Comparison of ENCODE assay signal across 22 cellular contexts in the genomic region with DNA sequence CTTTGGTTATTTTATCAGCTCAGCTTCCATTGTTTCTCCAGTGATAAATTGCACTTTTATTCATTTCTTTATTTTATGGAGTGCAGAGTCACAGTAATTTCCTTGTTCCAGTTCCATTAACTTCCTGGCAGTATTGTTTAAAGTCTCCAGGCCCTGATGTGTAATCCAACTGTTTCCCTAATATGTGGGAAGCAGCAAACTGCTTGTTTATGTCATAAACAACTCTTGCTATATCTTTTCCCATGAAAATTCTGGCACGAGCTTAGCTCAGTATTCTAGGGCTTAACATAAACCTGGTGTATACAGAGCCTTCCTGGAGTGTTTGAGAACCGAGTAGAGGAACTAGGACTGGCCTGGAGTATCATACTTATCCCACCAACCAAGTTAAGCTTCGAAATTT.
"Had no signal": no experiment of that assay in that cellular context is flagged by ENCODE, and none has a peak within 500 bp of the region (broad histone marks: within the 10 kb centered on the region; RNA-seq: fewer than 3 reads in every experiment).

No MANE protein-coding gene starts in this region.

- H3K4me1 Mint-ChIP-seq: activated naive CD8-positive, alpha-beta T cell treated with anti-CD3 and anti-CD28 coated beads, Interleukin-2, amount 10 ng/mL, durations not matched to agents 7 days and 5 days; activated T-helper 17 cell treated with anti-CD3 and anti-CD28 coated beads, Interleukin-2, amount 50 U/mL, for 72 hours; naive thymus-derived CD4-positive, alpha-beta T cell; stimulated activated effector memory CD8-positive, alpha-beta T cell treated with anti-CD3 and anti-CD28 coated beads, Interleukin-12 subunit alpha, Interleukin-12 subunit beta, amount 100 ng/mL, for 72 hours; T-cell had no signal

- H3K9me3 Mint-ChIP-seq: activated CD8-positive, alpha-beta T cell treated with anti-CD3 and anti-CD28 coated beads for 36 hours; activated T-helper 17 cell treated with anti-CD3 and anti-CD28 coated beads, Interleukin-2, amount 50 U/mL, for 72 hours; stimulated activated effector memory CD8-positive, alpha-beta T cell treated with anti-CD3 and anti-CD28 coated beads, Interleukin-12 subunit alpha, Interleukin-12 subunit beta, amount 100 ng/mL, for 72 hours; T-cell had no signal

- H3K4me3 ChIP-seq: cardiac muscle cell, dorsolateral prefrontal cortex, prostate gland, sigmoid colon, thyroid gland, uterus had no signal

- H3K36me3 ChIP-seq: cardiac muscle cell, prostate gland, sigmoid colon, thyroid gland, uterus had no signal

- H3K27me3 ChIP-seq: cardiac muscle cell, dorsolateral prefrontal cortex, sigmoid colon, thyroid gland, uterus had no signal

- H3K4me1 ChIP-seq: prostate gland, sigmoid colon, thyroid gland, uterus had no signal

- ATAC-seq: activated CD8-positive, alpha-beta T cell treated with anti-CD3 and anti-CD28 coated beads for 36 hours; activated T-helper 17 cell treated with anti-CD3 and anti-CD28 coated beads, Interleukin-2, amount 50 U/mL, for 72 hours; naive thymus-derived CD4-positive, alpha-beta T cell; SK-N-SH treated with all-trans-retinoic acid at 6 μM for 48 hours; stimulated activated effector memory CD8-positive, alpha-beta T cell treated with anti-CD3 and anti-CD28 coated beads, Interleukin-12 subunit alpha, Interleukin-12 subunit beta, amount 100 ng/mL, for 72 hours; T-cell; WTC11 had no signal

- H3K9me3 ChIP-seq: prostate gland, sigmoid colon, thyroid gland, uterus had no signal

- H3K27ac ChIP-seq: cardiac muscle cell, dorsolateral prefrontal cortex, epithelial cell of prostate, prostate gland, sigmoid colon, thyroid gland had no signal

- H3K4me3 Mint-ChIP-seq: activated CD8-positive, alpha-beta T cell treated with anti-CD3 and anti-CD28 coated beads for 36 hours; activated naive CD8-positive, alpha-beta T cell treated with anti-CD3 and anti-CD28 coated beads, Interleukin-2, amount 10 ng/mL, durations not matched to agents 7 days and 5 days; activated T-helper 17 cell treated with anti-CD3 and anti-CD28 coated beads, Interleukin-2, amount 50 U/mL, for 72 hours; naive thymus-derived CD4-positive, alpha-beta T cell; stimulated activated effector memory CD8-positive, alpha-beta T cell treated with anti-CD3 and anti-CD28 coated beads, Interleukin-12 subunit alpha, Interleukin-12 subunit beta, amount 100 ng/mL, for 72 hours; T-cell; WTC11 had no signal

- H3K27ac Mint-ChIP-seq: activated CD8-positive, alpha-beta T cell treated with anti-CD3 and anti-CD28 coated beads for 36 hours; activated naive CD8-positive, alpha-beta T cell treated with anti-CD3 and anti-CD28 coated beads, Interleukin-2, amount 10 ng/mL, durations not matched to agents 7 days and 5 days; activated T-helper 17 cell treated with anti-CD3 and anti-CD28 coated beads, Interleukin-2, amount 50 U/mL, for 72 hours; naive thymus-derived CD4-positive, alpha-beta T cell; stimulated activated effector memory CD8-positive, alpha-beta T cell treated with anti-CD3 and anti-CD28 coated beads, Interleukin-12 subunit alpha, Interleukin-12 subunit beta, amount 100 ng/mL, for 72 hours; T-cell; WTC11 had no signal

- H3K36me3 Mint-ChIP-seq: activated naive CD8-positive, alpha-beta T cell treated with anti-CD3 and anti-CD28 coated beads, Interleukin-2, amount 10 ng/mL, durations not matched to agents 7 days and 5 days; naive thymus-derived CD4-positive, alpha-beta T cell; stimulated activated effector memory CD8-positive, alpha-beta T cell treated with anti-CD3 and anti-CD28 coated beads, Interleukin-12 subunit alpha, Interleukin-12 subunit beta, amount 100 ng/mL, for 72 hours; T-cell had no signal

- DNase-seq: activated CD4-positive, alpha-beta T cell treated with anti-CD3 and anti-CD28 coated beads for 48 hours; activated CD8-positive, alpha-beta T cell treated with anti-CD3 and anti-CD28 coated beads for 36 hours; activated naive CD4-positive, alpha-beta T cell; activated naive CD8-positive, alpha-beta T cell treated with anti-CD3 and anti-CD28 coated beads, Interleukin-2, amount 10 ng/mL, durations not matched to agents 7 days and 5 days; activated T-cell treated with anti-CD3 and anti-CD28 coated beads, Interleukin-2, amount 50 U/mL, for 1 hour; amygdala; dorsolateral prefrontal cortex; hippocampal formation; mesendoderm; naive thymus-derived CD4-positive, alpha-beta T cell; sigmoid colon; stimulated activated CD4-positive, alpha-beta T cell treated with anti-CD3 and anti-CD28 coated beads, Interleukin-4, amount 100 ng/mL, for 24 hours; T-cell; thyroid gland; uterus had no signal
